ENCODE assay signal across 1 cellular context in genomic region chr10:87913170-87913921, GRCh38.
TF ChIP-seq lines count a peak whose summit lies in the region.

No MANE protein-coding gene starts in this region.

TF ChIP-seq in K562, 482 proteins besides CTCF, POLR2A, EP300 and RAD21:
- TF ChIP-seq ZNF280A (IDR thresholded peaks at IDR 0.05; ENCODE audit: low read depth, partially characterized antibody) (peak; percentile 13), SAP30 (IDR thresholded peaks at IDR 0.05; ENCODE audit: borderline replicate concordance, insufficient read depth, low read depth, low read length, poor library complexity, severe bottlenecking) (no peak)
